8 cellular contexts compared by ENCODE assay signal in the genomic region with DNA sequence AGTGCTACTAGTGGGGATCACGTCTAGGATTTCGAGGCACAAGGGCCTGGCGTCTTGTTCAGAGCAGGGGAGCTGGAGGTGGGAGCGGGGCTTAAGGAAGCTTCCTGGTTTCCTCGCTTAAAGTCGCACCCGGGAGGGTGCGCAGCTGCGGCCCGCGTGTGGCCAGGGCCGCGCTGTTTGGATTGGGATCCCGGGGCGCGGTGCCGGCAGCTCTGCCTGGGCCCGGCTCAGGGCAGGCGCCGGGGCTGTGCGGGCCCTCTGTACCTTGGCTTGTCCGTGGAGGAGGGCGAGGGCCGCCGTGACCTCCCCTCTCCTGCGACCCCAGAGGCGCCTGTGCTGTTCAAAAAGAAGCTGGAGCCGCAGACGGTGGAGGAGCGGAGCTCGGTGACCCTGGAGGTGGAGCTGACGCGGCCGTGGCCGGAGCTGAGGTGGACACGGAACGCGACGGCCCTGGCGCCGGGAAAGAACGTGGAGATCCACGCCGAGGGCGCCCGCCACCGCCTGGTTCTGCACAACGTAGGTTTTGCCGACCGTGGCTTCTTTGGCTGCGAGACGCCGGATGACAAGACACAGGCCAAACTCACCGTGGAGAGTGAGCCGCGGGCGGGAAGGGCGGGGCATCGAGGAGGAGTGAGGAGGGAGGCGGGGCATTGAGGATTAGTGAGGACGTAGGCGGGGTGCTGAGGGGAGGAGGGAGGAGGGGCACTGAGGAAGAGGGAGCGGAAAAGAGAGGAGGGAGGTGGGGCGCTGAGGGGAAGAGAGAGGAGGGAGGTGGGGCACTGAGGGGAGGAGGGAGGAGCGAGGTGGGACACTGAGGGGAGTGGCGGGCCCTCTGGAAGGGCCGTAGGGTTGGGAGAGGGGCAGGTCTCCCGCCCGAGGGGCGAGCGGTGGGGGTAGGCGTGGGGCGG.
DNase-seq lines count a peak whose midpoint lies in the region; ATAC-seq and TF ChIP-seq lines count a peak whose summit lies in the region.

No MANE protein-coding gene starts in this region.

- ATAC-seq in HG03175 (IDR thresholded peaks at IDR 0.05; ENCODE audit: unreplicated experiment) (peak; percentile 86), GM19455 (IDR thresholded peaks at IDR 0.05; ENCODE audit: unreplicated experiment) (no peak)
- ATAC-seq in natural killer cell treated with Interleukin-12 subunit alpha and Interleukin-12 subunit beta and Interleukin-15 and Interleukin-18, amount 100 ng/mL, for 72 hours: peak; percentile 93 to 95

- H3K4me1 Mint-ChIP-seq in natural killer cell treated with Interleukin-12 subunit alpha and Interleukin-12 subunit beta and Interleukin-15 and Interleukin-18, amount 100 ng/mL, for 72 hours (ENCODE audit: low read depth in 2 of 2): peaks cover 4 to 10% of the 10 kb centered on the region in 2 donors

- no peaks in the 10 kb centered on the region for H3K27me3 Mint-ChIP-seq in natural killer cell treated with Interleukin-12 subunit alpha and Interleukin-12 subunit beta and Interleukin-15 and Interleukin-18, amount 100 ng/mL, for 72 hours

- no peaks in the 10 kb centered on the region for H3K36me3 Mint-ChIP-seq in natural killer cell treated with Interleukin-12 subunit alpha and Interleukin-12 subunit beta and Interleukin-15 and Interleukin-18, amount 100 ng/mL, for 72 hours

- DNase-seq in GM12864 (ENCODE audit: low read depth): peak; percentile 27
- DNase-seq in activated gamma-delta T cell (lab: John Stamatoyannopoulos, UW): peak; percentile 57
- peak; percentile 88 for DNase-seq in fibroblast of villous mesenchyme (ENCODE audit: low read depth)
- DNase-seq in natural killer cell treated with Interleukin-12 subunit alpha and Interleukin-12 subunit beta and Interleukin-15 and Interleukin-18, amount 100 ng/mL, for 72 hours (ENCODE audit: low spot score): peak; percentile 91
- peak; percentile 73 to 88 for DNase-seq in stimulated activated CD8-positive, alpha-beta memory T cell treated with anti-CD3 and anti-CD28 coated beads, Interleukin-7, amount 100 ng/mL, for 48 hours (ENCODE audit: extremely low read depth in 1 of 2, low read depth in 1 of 2)

- H3K4me3 Mint-ChIP-seq in natural killer cell treated with Interleukin-12 subunit alpha and Interleukin-12 subunit beta and Interleukin-15 and Interleukin-18, amount 100 ng/mL, for 72 hours: peak overlapping the region; percentile 79

- H3K27ac Mint-ChIP-seq in natural killer cell treated with Interleukin-12 subunit alpha and Interleukin-12 subunit beta and Interleukin-15 and Interleukin-18, amount 100 ng/mL, for 72 hours: peak overlapping the region in 1 of 2 donors; percentile 33

- no peaks in the 10 kb centered on the region for H3K9me3 Mint-ChIP-seq in natural killer cell treated with Interleukin-12 subunit alpha and Interleukin-12 subunit beta and Interleukin-15 and Interleukin-18, amount 100 ng/mL, for 72 hours

- TF ChIP-seq CTCF in GM12864 (IDR thresholded peaks at IDR 0.05; ENCODE audit: low read depth, low read length, missing control alignments) (no peak), fibroblast of villous mesenchyme (IDR thresholded peaks at IDR 0.05; ENCODE audit: insufficient read depth, low read depth, low read length) (no peak)

- H3K4me3 ChIP-seq in GM12864 (ENCODE audit: low read depth, low read length) (peak overlapping the region; percentile 31), fibroblast of villous mesenchyme (ENCODE audit: low read depth, low read length) (peak overlapping the region; percentile 67)

TF ChIP-seq in PFSK-1, 5 proteins besides CTCF, POLR2A, EP300 and RAD21:
- TF ChIP-seq POLR2AphosphoS5 (IDR thresholded peaks at IDR 0.05; ENCODE audit: low read depth, low read length) (peak; percentile 72; the same call in 1 of the 2 replicates), REST (IDR thresholded peaks at IDR 0.05; ENCODE audit: insufficient read depth in 1 of 2, low read depth in 2 of 2, low read length in 2 of 2) (no peak), TAF1 (IDR thresholded peaks at IDR 0.05; ENCODE audit: borderline replicate concordance, insufficient read depth, low read length) (no peak)
TF ChIP-seq in PFSK-1: peak in this region for 1.

Comparison
In these comparisons a context has a peak if more than half of its experiments do, and no peak if none do; other contexts are left out.
1. DNase-seq: peak in every context shown above with its lines; median percentile 91 in natural killer cell treated with Interleukin-12 subunit alpha and Interleukin-12 subunit beta and Interleukin-15 and Interleukin-18, amount 100 ng/mL, for 72 hours; 88 in fibroblast of villous mesenchyme; 80 in stimulated activated CD8-positive, alpha-beta memory T cell treated with anti-CD3 and anti-CD28 coated beads, Interleukin-7, amount 100 ng/mL, for 48 hours; 57 in activated gamma-delta T cell; 27 in GM12864.